In the genomic region with DNA sequence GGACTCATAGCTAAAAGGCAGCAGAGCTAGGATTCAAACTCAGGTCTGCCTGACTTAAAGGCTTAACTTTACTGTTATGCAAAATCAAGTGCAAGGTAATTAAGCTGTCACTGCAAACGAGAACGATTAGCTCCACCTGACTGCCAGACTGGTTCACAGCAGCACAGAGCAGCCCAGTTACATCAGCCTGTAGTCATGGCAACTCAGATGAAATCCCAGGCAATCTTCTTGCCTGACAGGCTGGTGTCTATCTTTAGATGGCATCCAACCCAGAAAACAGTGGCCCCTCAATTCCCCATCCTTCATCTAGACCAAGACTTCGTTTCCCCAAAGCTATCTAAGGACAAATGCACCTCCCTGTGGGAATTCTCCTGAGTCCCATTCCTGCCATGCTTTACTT, we compare ENCODE assay signal across 9 cellular contexts.
DNase-seq lines count a peak whose midpoint lies in the region; ATAC-seq, FAIRE-seq and TF ChIP-seq lines count a peak whose summit lies in the region.
"Had no signal": no experiment of that assay in that cellular context is flagged by ENCODE, and none has a peak within 500 bp of the region (broad histone marks: within the 10 kb centered on the region; RNA-seq: fewer than 3 reads in every experiment).

No MANE protein-coding gene starts in this region.

- intact Hi-C loops in A673 (cut with micrococcal nuclease; ENCODE audit: unreplicated experiment): no loop called here
- intact Hi-C loops in testis (cut with DNase I; ENCODE audit: low total_unique reads): no loop called here

- H3K27ac ChIP-seq in A673 (ENCODE audit: low read depth, low read length, poor library complexity, severe bottlenecking) (no peak overlapping the region), testis (no peak overlapping the region)

- TF ChIP-seq CTCF in A673 (conservative IDR thresholded peaks at IDR 0.05; ENCODE audit: low read depth, low read length): peak; percentile 35; the same call in 1 of the 2 replicates
- no peak for TF ChIP-seq CTCF in testis (IDR thresholded peaks at IDR 0.05)

- H3K27me3 Mint-ChIP-seq in activated naive CD8-positive, alpha-beta T cell treated with anti-CD3 and anti-CD28 coated beads, Interleukin-2, amount 10 ng/mL, durations not matched to agents 7 days and 5 days: no peaks in the 10 kb centered on the region

- CTCF ChIA-PET in A673 (lab: Charles Lee): no interaction called here

- no peak for TF ChIP-seq POLR2A in testis (IDR thresholded peaks at IDR 0.05)

- H3K4me3 Mint-ChIP-seq in activated naive CD8-positive, alpha-beta T cell treated with anti-CD3 and anti-CD28 coated beads, Interleukin-2, amount 10 ng/mL, durations not matched to agents 7 days and 5 days: no peak overlapping the region

- BruUV-seq in A673 (replicated peaks; lab: Mats Ljungman, UMichigan): no TSS peak

- peak; percentile 31 for ATAC-seq in activated naive CD8-positive, alpha-beta T cell treated with anti-CD3 and anti-CD28 coated beads, Interleukin-2, amount 10 ng/mL, durations not matched to agents 7 days and 5 days (ENCODE audit: low read depth)
- ATAC-seq in HG03342 (IDR thresholded peaks at IDR 0.05; ENCODE audit: unreplicated experiment): no peak

- peaks cover 20% of the 10 kb centered on the region for H3K4me1 Mint-ChIP-seq in activated naive CD8-positive, alpha-beta T cell treated with anti-CD3 and anti-CD28 coated beads, Interleukin-2, amount 10 ng/mL, durations not matched to agents 7 days and 5 days

- POLR2A ChIA-PET in A673 (lab: Charles Lee; ENCODE audit: low non-redundant PET): no interaction called here
- POLR2A ChIA-PET in activated naive CD8-positive, alpha-beta T cell treated with anti-CD3 and anti-CD28 coated beads, Interleukin-2, amount 10 ng/mL, durations not matched to agents 7 days and 5 days (lab: Charles Lee): interaction anchor here (0.7 to 1.0 kb wide), 2 partner anchors 94 to 145 kb away, joined by 3 read pairs; no protein-coding TSS in a partner anchor

- H3K9me3 ChIP-seq in A673 (ENCODE audit: low read depth, low read length, poor library complexity, severe bottlenecking) (no peaks in the 10 kb centered on the region), testis (no peaks in the 10 kb centered on the region)

- H3K27me3 ChIP-seq in A673 (replicated peaks; ENCODE audit: insufficient read depth, low read depth, low read length, poor library complexity) (no peaks in the 10 kb centered on the region), testis (no peaks in the 10 kb centered on the region)

- H3K4me1 ChIP-seq in A673 (ENCODE audit: insufficient read depth, low read length, poor library complexity, severe bottlenecking): peaks cover 5% of the 10 kb centered on the region
- peaks cover 3% of the 10 kb centered on the region for H3K4me1 ChIP-seq in testis

- H3K36me3 ChIP-seq in A673 (ENCODE audit: insufficient read depth, low read length, poor library complexity, severe bottlenecking) (peaks cover 22% of the 10 kb centered on the region), testis (ENCODE audit: low read depth, missing control alignments) (no peaks in the 10 kb centered on the region)

- H3K4me3 ChIP-seq in A673 (ENCODE audit: low read depth, low read length, poor library complexity, severe bottlenecking): no peak overlapping the region
- no peak overlapping the region for H3K4me3 ChIP-seq in testis

- peaks cover 37% of the 10 kb centered on the region for H3K36me3 Mint-ChIP-seq in activated naive CD8-positive, alpha-beta T cell treated with anti-CD3 and anti-CD28 coated beads, Interleukin-2, amount 10 ng/mL, durations not matched to agents 7 days and 5 days

- FAIRE-seq in HTR-8/SVneo (lab: Jason Lieb, UNC): peak; percentile 98

- H3K27ac Mint-ChIP-seq in activated naive CD8-positive, alpha-beta T cell treated with anti-CD3 and anti-CD28 coated beads, Interleukin-2, amount 10 ng/mL, durations not matched to agents 7 days and 5 days: no peak overlapping the region

- WGBS in testis, 2 donors: 48 to 61% methylated on average over 3 of the region's 3 CpGs

- DNase-seq in A673 (ENCODE audit: low spot score) (peak; percentile 37), HTR-8/SVneo (ENCODE audit: insufficient read length, low spot score) (no peak), iris pigment epithelial cell (ENCODE audit: low read depth) (peak; percentile 63), Kasumi-1 (lab: John Stamatoyannopoulos, UW) (no peak), SW 1271 (lab: John Stamatoyannopoulos, UW) (no peak), testis (no peak)
- DNase-seq in activated naive CD8-positive, alpha-beta T cell treated with anti-CD3 and anti-CD28 coated beads, Interleukin-2, amount 10 ng/mL, durations not matched to agents 7 days and 5 days: no peak
- DNase-seq: NCI-H2029 treated with DMSO at 0.1 percent for 48 hours had no signal

- no peaks in the 10 kb centered on the region for H3K9me3 Mint-ChIP-seq in activated naive CD8-positive, alpha-beta T cell treated with anti-CD3 and anti-CD28 coated beads, Interleukin-2, amount 10 ng/mL, durations not matched to agents 7 days and 5 days

Comparison
In these comparisons a context has a peak if more than half of its experiments do, and no peak if none do; other contexts are left out.
1. DNase-seq: peak in A673 (single experiment) and iris pigment epithelial cell (single experiment); none in HTR-8/SVneo (single experiment), activated naive CD8-positive, alpha-beta T cell treated with anti-CD3 and anti-CD28 coated beads, Interleukin-2, amount 10 ng/mL, durations not matched to agents 7 days and 5 days (single experiment), Kasumi-1 (0 of 2), SW 1271 (0 of 2) and testis (single experiment).